Comparison of ENCODE assay signal across 1 cellular context in the genomic region with DNA sequence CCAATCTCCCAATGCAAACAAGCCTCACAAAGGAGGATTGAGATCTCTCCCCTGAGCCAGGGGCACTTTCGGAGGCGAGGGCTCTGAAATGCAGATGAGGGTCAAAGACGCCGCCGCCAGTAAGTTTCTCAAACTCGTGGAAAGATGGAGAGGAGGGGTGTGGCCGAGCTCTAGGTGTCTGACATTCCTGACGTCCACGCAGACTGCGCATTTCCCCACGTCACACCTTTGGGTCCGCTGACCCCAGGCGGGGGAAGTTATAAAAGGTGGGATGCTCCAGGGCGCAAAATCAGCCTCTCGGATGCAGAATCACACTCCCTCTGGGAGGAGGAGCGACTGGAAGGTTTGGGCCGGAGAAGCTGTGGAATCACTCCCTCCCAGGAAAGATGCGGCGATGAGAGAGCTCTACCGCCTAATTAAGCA.
TF ChIP-seq lines count a peak whose summit lies in the region.

No MANE protein-coding gene starts in this region.

TF ChIP-seq in WTC11, 78 proteins besides CTCF, POLR2A, EP300 and RAD21 (continued from another document):
- TF ChIP-seq, protein P1, sequence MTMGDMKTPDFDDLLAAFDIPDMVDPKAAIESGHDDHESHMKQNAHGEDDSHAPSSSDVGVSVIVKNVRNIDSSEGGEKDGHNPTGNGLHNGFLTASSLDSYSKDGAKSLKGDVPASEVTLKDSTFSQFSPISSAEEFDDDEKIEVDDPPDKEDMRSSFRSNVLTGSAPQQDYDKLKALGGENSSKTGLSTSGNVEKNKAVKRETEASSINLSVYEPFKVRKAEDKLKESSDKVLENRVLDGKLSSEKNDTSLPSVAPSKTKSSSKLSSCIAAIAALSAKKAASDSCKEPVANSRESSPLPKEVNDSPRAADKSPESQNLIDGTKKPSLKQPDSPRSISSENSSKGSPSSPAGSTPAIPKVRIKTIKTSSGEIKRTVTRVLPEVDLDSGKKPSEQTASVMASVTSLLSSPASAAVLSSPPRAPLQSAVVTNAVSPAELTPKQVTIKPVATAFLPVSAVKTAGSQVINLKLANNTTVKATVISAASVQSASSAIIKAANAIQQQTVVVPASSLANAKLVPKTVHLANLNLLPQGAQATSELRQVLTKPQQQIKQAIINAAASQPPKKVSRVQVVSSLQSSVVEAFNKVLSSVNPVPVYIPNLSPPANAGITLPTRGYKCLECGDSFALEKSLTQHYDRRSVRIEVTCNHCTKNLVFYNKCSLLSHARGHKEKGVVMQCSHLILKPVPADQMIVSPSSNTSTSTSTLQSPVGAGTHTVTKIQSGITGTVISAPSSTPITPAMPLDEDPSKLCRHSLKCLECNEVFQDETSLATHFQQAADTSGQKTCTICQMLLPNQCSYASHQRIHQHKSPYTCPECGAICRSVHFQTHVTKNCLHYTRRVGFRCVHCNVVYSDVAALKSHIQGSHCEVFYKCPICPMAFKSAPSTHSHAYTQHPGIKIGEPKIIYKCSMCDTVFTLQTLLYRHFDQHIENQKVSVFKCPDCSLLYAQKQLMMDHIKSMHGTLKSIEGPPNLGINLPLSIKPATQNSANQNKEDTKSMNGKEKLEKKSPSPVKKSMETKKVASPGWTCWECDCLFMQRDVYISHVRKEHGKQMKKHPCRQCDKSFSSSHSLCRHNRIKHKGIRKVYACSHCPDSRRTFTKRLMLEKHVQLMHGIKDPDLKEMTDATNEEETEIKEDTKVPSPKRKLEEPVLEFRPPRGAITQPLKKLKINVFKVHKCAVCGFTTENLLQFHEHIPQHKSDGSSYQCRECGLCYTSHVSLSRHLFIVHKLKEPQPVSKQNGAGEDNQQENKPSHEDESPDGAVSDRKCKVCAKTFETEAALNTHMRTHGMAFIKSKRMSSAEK (CRISPR knock-in tag; IDR thresholded peaks at IDR 0.05; ENCODE audit: borderline replicate concordance): no peak
- TF ChIP-seq, protein P2, sequence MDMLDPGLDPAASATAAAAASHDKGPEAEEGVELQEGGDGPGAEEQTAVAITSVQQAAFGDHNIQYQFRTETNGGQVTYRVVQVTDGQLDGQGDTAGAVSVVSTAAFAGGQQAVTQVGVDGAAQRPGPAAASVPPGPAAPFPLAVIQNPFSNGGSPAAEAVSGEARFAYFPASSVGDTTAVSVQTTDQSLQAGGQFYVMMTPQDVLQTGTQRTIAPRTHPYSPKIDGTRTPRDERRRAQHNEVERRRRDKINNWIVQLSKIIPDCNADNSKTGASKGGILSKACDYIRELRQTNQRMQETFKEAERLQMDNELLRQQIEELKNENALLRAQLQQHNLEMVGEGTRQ (CRISPR knock-in tag; IDR thresholded peaks at IDR 0.05): no peak
